Comparison of ENCODE assay signal across 8 cellular contexts in genomic region chr11:28529540-28530410, GRCh38.
DNase-seq lines count a peak whose midpoint lies in the region; ATAC-seq and TF ChIP-seq lines count a peak whose summit lies in the region.

No MANE protein-coding gene starts in this region.

- no peak overlapping the region for H3K4me3 ChIP-seq in lower lobe of right lung

- no peak overlapping the region for H3K27ac ChIP-seq in lower lobe of right lung

- H3K36me3 ChIP-seq in lower lobe of right lung, result no peaks in the 10 kb centered on the region

- no peaks in the 10 kb centered on the region for H3K27me3 ChIP-seq in lower lobe of right lung (ENCODE audit: low read depth)

- DNase-seq in NCI-H82 (lab: John Stamatoyannopoulos, UW) (peak; percentile 66), NCI-H82 treated with DMSO at 0.1 percent for 48 hours (lab: John Stamatoyannopoulos, UW; ENCODE audit: unreplicated experiment) (no peak), NCI-H1105 treated with DMSO at 0.1 percent for 48 hours (lab: John Stamatoyannopoulos, UW) (peak; percentile 40), astrocyte of the hippocampus (ENCODE audit: low read depth, low spot score) (peak; percentile 64), lower lobe of right lung (no peak), GM19240 (ENCODE audit: insufficient read length, low spot score) (no peak), T1000 (lab: John Stamatoyannopoulos, UW) (no peak)

- ATAC-seq in lower lobe of right lung, result no peak
- ATAC-seq in GM21390 (IDR thresholded peaks at IDR 0.05; ENCODE audit: unreplicated experiment), result no peak

- H3K9me3 ChIP-seq in lower lobe of right lung, result peaks cover 14% of the 10 kb centered on the region

- intact Hi-C loops in lower lobe of right lung (cut with DNase I), result no loop called here

- no peaks in the 10 kb centered on the region for H3K4me1 ChIP-seq in lower lobe of right lung

- peak; percentile 23 for TF ChIP-seq CTCF in lower lobe of right lung (IDR thresholded peaks at IDR 0.05)

Comparison
In these comparisons a context has a peak if more than half of its experiments do, and no peak if none do; other contexts are left out.
1. DNase-seq: peak in NCI-H82 (single experiment), NCI-H1105 treated with DMSO at 0.1 percent for 48 hours (single experiment) and astrocyte of the hippocampus (single experiment); none in NCI-H82 treated with DMSO at 0.1 percent for 48 hours (single experiment), lower lobe of right lung (single experiment), GM19240 (single experiment) and T1000 (single experiment).